10 cellular contexts compared by ENCODE assay signal in the genomic region with DNA sequence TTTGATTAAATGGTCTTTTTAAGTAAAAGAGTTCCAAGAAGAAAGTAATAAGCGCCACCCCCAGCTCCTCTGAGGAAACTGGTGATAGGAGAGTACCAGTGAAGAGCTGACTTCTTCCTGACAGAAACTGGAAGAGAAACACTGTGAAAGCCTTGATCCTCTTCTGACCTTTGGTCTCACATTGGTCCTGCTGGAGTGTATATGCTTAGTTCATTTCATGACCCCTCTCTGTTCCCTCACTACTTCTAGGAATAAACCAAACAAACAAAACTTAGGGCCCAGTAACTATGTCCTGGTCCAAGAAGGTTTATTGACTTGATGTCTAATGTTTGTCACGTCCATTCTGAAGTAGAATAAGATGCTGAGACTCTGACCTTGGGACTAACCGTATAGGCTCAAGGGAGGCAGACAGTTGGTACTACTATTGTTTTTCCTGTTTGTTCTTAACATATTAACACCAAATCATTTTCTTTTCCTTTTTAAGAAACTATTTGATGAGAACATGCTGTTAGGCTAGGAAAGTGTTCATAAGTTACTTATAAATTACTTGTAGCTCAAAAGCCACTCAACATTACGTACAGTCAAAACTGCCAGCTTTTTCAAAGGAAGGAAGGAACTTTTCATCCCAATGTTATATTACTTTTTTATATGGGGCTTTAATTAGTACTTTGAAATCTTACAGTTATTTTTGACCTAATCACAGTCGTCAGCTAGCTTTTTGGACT. TPM values are rescaled to one million over a fixed set of nuclear protein-coding genes. Genes with fewer than 3 reads are reported as not detected.
A peak's percentile ranks its signal among the peaks of the same experiment; 100 is the strongest.
DNase-seq lines count a peak whose midpoint lies in the region; ATAC-seq and TF ChIP-seq lines count a peak whose summit lies in the region.
"Had no signal": no experiment of that assay in that cellular context is flagged by ENCODE, and none has a peak within 500 bp of the region (broad histone marks: within the 10 kb centered on the region; RNA-seq: fewer than 3 reads in every experiment).

No MANE protein-coding gene starts in this region.

- no peak overlapping the region for H3K4me3 ChIP-seq in liver (ENCODE audit: low read depth in 1 of 3, low read length in 3 of 3)
- no peak overlapping the region for H3K4me3 ChIP-seq in hepatocyte

- WGBS in liver: 73% methylated on average over 5 of the region's 5 CpGs
- 86% methylated on average over 5 of the region's 5 CpGs for WGBS in hepatocyte (ENCODE audit: low lambda C conversion rate, missing lambda C conversion rate)

- no peak for TF ChIP-seq RAD21 in liver (IDR thresholded peaks at IDR 0.05)

- H3K9me2 ChIP-seq in hepatocyte (replicated peaks; ENCODE audit: insufficient read depth): no peaks in the 10 kb centered on the region

- H3K36me3 ChIP-seq in liver (ENCODE audit: control insufficient read depth in 4 of 4, insufficient read depth in 3 of 4, low read depth in 1 of 4, low read length in 3 of 4): peaks cover 1 to 19% (median 6%) of the 10 kb centered on the region in 4 donors
- H3K36me3 ChIP-seq in hepatocyte (replicated peaks; ENCODE audit: insufficient read depth, low read depth): no peaks in the 10 kb centered on the region

- no peak overlapping the region for H3K27ac ChIP-seq in liver (ENCODE audit: low read depth in 1 of 2, low read length in 2 of 2)
- no peak overlapping the region for H3K27ac ChIP-seq in hepatocyte

- peak overlapping the region in 1 of 2 donors; percentile 28 for H3K9ac ChIP-seq in liver (ENCODE audit: low read depth in 1 of 2, low read length in 2 of 2)

- TF ChIP-seq CTCF in liver (IDR thresholded peaks at IDR 0.05; ENCODE audit: low read depth, low read length, missing input control): no peak
- no peak for TF ChIP-seq CTCF in hepatocyte (IDR thresholded peaks at IDR 0.05; ENCODE audit: poor library complexity)

- DNase-seq in hepatocyte (ENCODE audit: low spot score) (no peak), NK-92 (lab: John Stamatoyannopoulos, UW; ENCODE audit: unreplicated experiment) (no peak), dedifferentiated amniotic fluid mesenchymal stem cell (ENCODE audit: extremely low spot score) (no peak)
- DNase-seq: adrenal gland, head of caudate nucleus had no signal

- H3K27me3 ChIP-seq in liver (ENCODE audit: control insufficient read depth in 4 of 4, insufficient read depth in 4 of 4, low read length in 3 of 4) (no peaks in the 10 kb centered on the region), hepatocyte (no peaks in the 10 kb centered on the region)
- H3K27me3 ChIP-seq: adrenal gland had no signal

- H3K79me2 ChIP-seq in hepatocyte: no peaks in the 10 kb centered on the region

- peaks cover 0 to 34% (median 16%) of the 10 kb centered on the region in 4 donors for H3K4me1 ChIP-seq in liver (ENCODE audit: control insufficient read depth in 4 of 4, insufficient read depth in 4 of 4, low read length in 3 of 4)
- no peaks in the 10 kb centered on the region for H3K4me1 ChIP-seq in hepatocyte (ENCODE audit: insufficient read depth)

- H3K9me3 ChIP-seq in liver (ENCODE audit: control insufficient read depth in 4 of 4, low read length in 3 of 4) (no peaks in the 10 kb centered on the region), hepatocyte (ENCODE audit: low read depth) (no peaks in the 10 kb centered on the region)
- H3K9me3 ChIP-seq: adrenal gland had no signal

- no peak overlapping the region for H2AFZ ChIP-seq in hepatocyte

- no peaks in the 10 kb centered on the region for H4K20me1 ChIP-seq in hepatocyte (ENCODE audit: insufficient read depth, poor library complexity, severe bottlenecking)

- peak; percentile 39 for ATAC-seq in GM18508 (IDR thresholded peaks at IDR 0.05; ENCODE audit: insufficient read depth, unreplicated experiment)
- ATAC-seq in GM19468 (IDR thresholded peaks at IDR 0.05; ENCODE audit: extremely low read depth, unreplicated experiment): peak; percentile 36
- peak; percentile 59 for ATAC-seq in HG03159 (IDR thresholded peaks at IDR 0.05; ENCODE audit: unreplicated experiment)
- no peak for ATAC-seq in GM21360 (IDR thresholded peaks at IDR 0.05; ENCODE audit: unreplicated experiment)

- no peak overlapping the region for H3K4me2 ChIP-seq in hepatocyte

TF ChIP-seq in liver, 16 proteins besides CTCF, POLR2A, EP300 and RAD21:
- TF ChIP-seq HNF4A (conservative IDR thresholded peaks at IDR 0.05) (peak; percentile 40 to 61), TAF1 (conservative IDR thresholded peaks at IDR 0.05) (no peak), RXRA (IDR thresholded peaks at IDR 0.05) (peak; percentile 23 to 30), SP1 (IDR thresholded peaks at IDR 0.05) (no peak)
- TF ChIP-seq, protein P1, sequence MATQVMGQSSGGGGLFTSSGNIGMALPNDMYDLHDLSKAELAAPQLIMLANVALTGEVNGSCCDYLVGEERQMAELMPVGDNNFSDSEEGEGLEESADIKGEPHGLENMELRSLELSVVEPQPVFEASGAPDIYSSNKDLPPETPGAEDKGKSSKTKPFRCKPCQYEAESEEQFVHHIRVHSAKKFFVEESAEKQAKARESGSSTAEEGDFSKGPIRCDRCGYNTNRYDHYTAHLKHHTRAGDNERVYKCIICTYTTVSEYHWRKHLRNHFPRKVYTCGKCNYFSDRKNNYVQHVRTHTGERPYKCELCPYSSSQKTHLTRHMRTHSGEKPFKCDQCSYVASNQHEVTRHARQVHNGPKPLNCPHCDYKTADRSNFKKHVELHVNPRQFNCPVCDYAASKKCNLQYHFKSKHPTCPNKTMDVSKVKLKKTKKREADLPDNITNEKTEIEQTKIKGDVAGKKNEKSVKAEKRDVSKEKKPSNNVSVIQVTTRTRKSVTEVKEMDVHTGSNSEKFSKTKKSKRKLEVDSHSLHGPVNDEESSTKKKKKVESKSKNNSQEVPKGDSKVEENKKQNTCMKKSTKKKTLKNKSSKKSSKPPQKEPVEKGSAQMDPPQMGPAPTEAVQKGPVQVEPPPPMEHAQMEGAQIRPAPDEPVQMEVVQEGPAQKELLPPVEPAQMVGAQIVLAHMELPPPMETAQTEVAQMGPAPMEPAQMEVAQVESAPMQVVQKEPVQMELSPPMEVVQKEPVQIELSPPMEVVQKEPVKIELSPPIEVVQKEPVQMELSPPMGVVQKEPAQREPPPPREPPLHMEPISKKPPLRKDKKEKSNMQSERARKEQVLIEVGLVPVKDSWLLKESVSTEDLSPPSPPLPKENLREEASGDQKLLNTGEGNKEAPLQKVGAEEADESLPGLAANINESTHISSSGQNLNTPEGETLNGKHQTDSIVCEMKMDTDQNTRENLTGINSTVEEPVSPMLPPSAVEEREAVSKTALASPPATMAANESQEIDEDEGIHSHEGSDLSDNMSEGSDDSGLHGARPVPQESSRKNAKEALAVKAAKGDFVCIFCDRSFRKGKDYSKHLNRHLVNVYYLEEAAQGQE (IDR thresholded peaks at IDR 0.05): no peak

RNA-seq across cellular contexts. Expression of a gene that starts 57.9 kb away (rescaled TPM):
- 10 to 100 TPM; 15.6 to 17.7 TPM for total RNA-seq in liver
- 10 to 100 TPM in 1 of 2 donors, 1 to 10 TPM in 1; 7.3 to 23.2 TPM for polyA plus RNA-seq in liver
- total RNA-seq in hepatocyte: 41.9 and 42.2 TPM in 2 replicates
- 17.9 and 19.3 TPM in 2 replicates for polyA plus RNA-seq in hepatocyte

RNA-seq across cellular contexts. Expression of a gene that starts 58.1 kb away (rescaled TPM):
- total RNA-seq in liver (1 to 10 TPM; 1.3 to 1.8 TPM), hepatocyte (5.9 and 7.6 TPM in 2 replicates)
- polyA plus RNA-seq in liver (under 1 TPM; 0.42 to 0.43 TPM), hepatocyte (2.9 and 3.1 TPM in 2 replicates)
